ENCODE assay signal across 11 cellular contexts in genomic region chr10:86017841-86018734, GRCh38.
DNase-seq lines count a peak whose midpoint lies in the region; ATAC-seq, FAIRE-seq and TF ChIP-seq lines count a peak whose summit lies in the region.
"Had no signal": no experiment of that assay in that cellular context is flagged by ENCODE, and none has a peak within 500 bp of the region (broad histone marks: within the 10 kb centered on the region; RNA-seq: fewer than 3 reads in every experiment).

No MANE protein-coding gene starts in this region.

- ATAC-seq in GM21390 (IDR thresholded peaks at IDR 0.05; ENCODE audit: unreplicated experiment) (peak; percentile 58), Right ventricle myocardium superior (ENCODE audit: poor library complexity) (peak; percentile 97)

- FAIRE-seq in GM19239 (lab: Jason Lieb, UNC), result no peak

- H3K4me1 Mint-ChIP-seq in nephron progenitor cell (peaks cover 6% of the 10 kb centered on the region), chondrocyte (ENCODE audit: low read depth) (no peaks in the 10 kb centered on the region)
- no peaks in the 10 kb centered on the region for H3K4me1 Mint-ChIP-seq in activated CD4-positive, alpha-beta T cell treated with anti-CD3 and anti-CD28 coated beads, Interleukin-2, amount 10 ng/mL, durations not matched to agents 24 days and 14 days

- intact Hi-C loops in Right ventricle myocardium superior (cut with DNase I), result no loop called here
- intact Hi-C loops in activated CD4-positive, alpha-beta T cell treated with anti-CD3 and anti-CD28 coated beads, Interleukin-2, amount 10 ng/mL, durations not matched to agents 24 days and 14 days (cut with micrococcal nuclease), result no loop called here

- DNase-seq in DMS79 treated with DMSO at 0.1 percent for 48 hours (lab: John Stamatoyannopoulos, UW), result peak; percentile 78
- DNase-seq in NB4 (ENCODE audit: low read depth), result peak; percentile 54
- DNase-seq in Right ventricle myocardium superior, result peak; percentile 74
- DNase-seq in nephron progenitor cell, result no peak
- no peak for DNase-seq in chondrocyte (ENCODE audit: low spot score)
- DNase-seq in GM19239 (ENCODE audit: insufficient read length, low spot score), result no peak
- DNase-seq in activated CD4-positive, alpha-beta T cell treated with anti-CD3 and anti-CD28 coated beads, Interleukin-2, amount 10 ng/mL, durations not matched to agents 24 days and 14 days, result no peak
- DNase-seq: activated CD4-positive, alpha-beta T cell treated with anti-CD3 and anti-CD28 coated beads, Interleukin-2, amount 50 U/mL, for 1 hour; amniotic stem cell; CD4-positive, alpha-beta T cell had no signal

- TF ChIP-seq CTCF in NB4 (IDR thresholded peaks at IDR 0.05; ENCODE audit: low read depth, low read length) (no peak), nephron progenitor cell (IDR thresholded peaks at IDR 0.05) (no peak), chondrocyte (IDR thresholded peaks at IDR 0.05) (no peak)

- no peak overlapping the region for H3K4me3 ChIP-seq in NB4 (ENCODE audit: low read depth, low read length)

- H3K27ac Mint-ChIP-seq in nephron progenitor cell, result no peak overlapping the region
- no peak overlapping the region for H3K27ac Mint-ChIP-seq in chondrocyte (ENCODE audit: unreplicated experiment)
- no peak overlapping the region for H3K27ac Mint-ChIP-seq in activated CD4-positive, alpha-beta T cell treated with anti-CD3 and anti-CD28 coated beads, Interleukin-2, amount 10 ng/mL, durations not matched to agents 24 days and 14 days
- H3K27ac Mint-ChIP-seq: CD4-positive, alpha-beta T cell had no signal

- TF ChIP-seq POLR2A in NB4 (IDR thresholded peaks at IDR 0.05; ENCODE audit: extremely low read depth, insufficient read length), result no peak

- H3K36me3 Mint-ChIP-seq in nephron progenitor cell (ENCODE audit: low read depth) (no peaks in the 10 kb centered on the region), chondrocyte (ENCODE audit: low read depth) (no peaks in the 10 kb centered on the region)
- no peaks in the 10 kb centered on the region for H3K36me3 Mint-ChIP-seq in activated CD4-positive, alpha-beta T cell treated with anti-CD3 and anti-CD28 coated beads, Interleukin-2, amount 10 ng/mL, durations not matched to agents 24 days and 14 days (ENCODE audit: low read depth)

- H3K27me3 Mint-ChIP-seq in nephron progenitor cell (ENCODE audit: low read depth, poor library complexity) (peaks cover 10% of the 10 kb centered on the region), chondrocyte (ENCODE audit: low read depth) (no peaks in the 10 kb centered on the region)
- peaks cover 2% of the 10 kb centered on the region for H3K27me3 Mint-ChIP-seq in activated CD4-positive, alpha-beta T cell treated with anti-CD3 and anti-CD28 coated beads, Interleukin-2, amount 10 ng/mL, durations not matched to agents 24 days and 14 days
- H3K27me3 Mint-ChIP-seq: CD4-positive, alpha-beta T cell had no signal

- H3K9me3 Mint-ChIP-seq in nephron progenitor cell (no peaks in the 10 kb centered on the region), chondrocyte (ENCODE audit: low read depth) (peaks cover 3% of the 10 kb centered on the region)
- H3K9me3 Mint-ChIP-seq in activated CD4-positive, alpha-beta T cell treated with anti-CD3 and anti-CD28 coated beads, Interleukin-2, amount 10 ng/mL, durations not matched to agents 24 days and 14 days, result no peaks in the 10 kb centered on the region
- H3K9me3 Mint-ChIP-seq: CD4-positive, alpha-beta T cell had no signal

- H3K4me3 Mint-ChIP-seq in nephron progenitor cell (no peak overlapping the region), chondrocyte (ENCODE audit: unreplicated experiment) (no peak overlapping the region)
- H3K4me3 Mint-ChIP-seq in activated CD4-positive, alpha-beta T cell treated with anti-CD3 and anti-CD28 coated beads, Interleukin-2, amount 10 ng/mL, durations not matched to agents 24 days and 14 days, result no peak overlapping the region
- H3K4me3 Mint-ChIP-seq: CD4-positive, alpha-beta T cell had no signal

Comparison
In these comparisons a context has a peak if more than half of its experiments do, and no peak if none do; other contexts are left out.
1. DNase-seq: peak in DMS79 treated with DMSO at 0.1 percent for 48 hours (single experiment), NB4 (single experiment) and Right ventricle myocardium superior (single experiment); none in nephron progenitor cell (single experiment), chondrocyte (single experiment), GM19239 (single experiment) and activated CD4-positive, alpha-beta T cell treated with anti-CD3 and anti-CD28 coated beads, Interleukin-2, amount 10 ng/mL, durations not matched to agents 24 days and 14 days (single experiment).